In genomic region chr17:42519546-42520444, GRCh38 we compare ENCODE assay signal across 8 cellular contexts. TPM values are rescaled to one million over a fixed set of nuclear protein-coding genes. Genes with fewer than 3 reads are reported as not detected.
DNase-seq lines count a peak whose midpoint lies in the region; ATAC-seq, FAIRE-seq and TF ChIP-seq lines count a peak whose summit lies in the region.

No MANE protein-coding gene starts in this region.

- peak overlapping the region; percentile 33 for H3K27ac ChIP-seq in CD8-positive, alpha-beta memory T cell (ENCODE audit: low read depth, low read length)
- H3K27ac ChIP-seq in mucosa of rectum (ENCODE audit: low read depth in 2 of 2, low read length in 2 of 2) = peak overlapping the region; percentile 92 to 95

- no peak overlapping the region for H3K4me3 ChIP-seq in CD8-positive, alpha-beta memory T cell (ENCODE audit: low read length)
- peak overlapping the region in 1 of 2 donors; percentile 33 for H3K4me3 ChIP-seq in mucosa of rectum (ENCODE audit: low read length in 2 of 2)

- H3K9me3 Mint-ChIP-seq in CD8-positive, alpha-beta memory T cell = no peaks in the 10 kb centered on the region
- H3K9me3 Mint-ChIP-seq in activated CD8-positive, alpha-beta memory T cell treated with anti-CD3 and anti-CD28 coated beads, Interleukin-2, amount 10 ng/mL, durations not matched to agents 7 days and 5 days (ENCODE audit: low read depth) = no peaks in the 10 kb centered on the region

- no peak overlapping the region for H3K4me3 Mint-ChIP-seq in CD8-positive, alpha-beta memory T cell
- no peak overlapping the region for H3K4me3 Mint-ChIP-seq in activated CD8-positive, alpha-beta memory T cell treated with anti-CD3 and anti-CD28 coated beads, Interleukin-2, amount 10 ng/mL, durations not matched to agents 7 days and 5 days

- CTCF ChIA-PET in CD8-positive, alpha-beta memory T cell (lab: Charles Lee) = interaction anchor here (0.8 to 4.0 kb wide), 12 partner anchors 63 to 198 kb away, joined by 3 to 21 read pairs (median 4); partner anchors contain the start of gene CAVIN1
- CTCF ChIA-PET in activated CD8-positive, alpha-beta memory T cell treated with anti-CD3 and anti-CD28 coated beads, Interleukin-2, amount 10 ng/mL, durations not matched to agents 7 days and 5 days (lab: Charles Lee) = interaction anchor here (0.8 to 4.8 kb wide), 20 partner anchors 7 to 336 kb away, joined by 3 to 26 read pairs (median 5); partner anchors contain the start of genes CAVIN1 and STAT3

- peak overlapping the region; percentile 29 to 70 for H3K9ac ChIP-seq in mucosa of rectum (ENCODE audit: low read depth in 1 of 2, low read length in 2 of 2)

- no peaks in the 10 kb centered on the region for H3K27me3 Mint-ChIP-seq in CD8-positive, alpha-beta memory T cell
- H3K27me3 Mint-ChIP-seq in activated CD8-positive, alpha-beta memory T cell treated with anti-CD3 and anti-CD28 coated beads, Interleukin-2, amount 10 ng/mL, durations not matched to agents 7 days and 5 days = peaks cover 42% of the 10 kb centered on the region

- no peak for TF ChIP-seq POLR2A in GM12891 (IDR thresholded peaks at IDR 0.05; ENCODE audit: low read depth, low read length)

- in situ Hi-C loops in SK-MEL-5 (cut with HindIII; ENCODE audit: low pct_unique_long_range_greater_than_20kb, low sequenced_read_pairs) = loop anchor here (25.0 kb wide), 1 partner anchor 207 kb away; no protein-coding TSS in a partner anchor

- H3K4me1 ChIP-seq in CD8-positive, alpha-beta memory T cell (ENCODE audit: insufficient read depth, low read length) = peaks cover 4% of the 10 kb centered on the region
- H3K4me1 ChIP-seq in mucosa of rectum (ENCODE audit: control insufficient read depth in 2 of 2, insufficient read depth in 2 of 2, low read length in 2 of 2) = peaks cover 45 to 51% of the 10 kb centered on the region in 2 donors

- H3K27ac Mint-ChIP-seq in CD8-positive, alpha-beta memory T cell = no peak overlapping the region
- H3K27ac Mint-ChIP-seq in activated CD8-positive, alpha-beta memory T cell treated with anti-CD3 and anti-CD28 coated beads, Interleukin-2, amount 10 ng/mL, durations not matched to agents 7 days and 5 days = no peak overlapping the region

- POLR2A ChIA-PET in CD8-positive, alpha-beta memory T cell (lab: Charles Lee) = interaction anchor here (1.4 kb wide), 1 partner anchor 10 kb away, joined by 3 read pairs; no protein-coding TSS in a partner anchor

- ATAC-seq in esophagus mucosa (peak; percentile 28), GM18867 (IDR thresholded peaks at IDR 0.05; ENCODE audit: unreplicated experiment) (no peak)
- ATAC-seq in activated CD8-positive, alpha-beta memory T cell treated with anti-CD3 and anti-CD28 coated beads, Interleukin-2, amount 10 ng/mL, durations not matched to agents 7 days and 5 days = no peak

- peaks cover 0 to 1% (median 0%) of the 10 kb centered on the region in 3 donors for H3K36me3 Mint-ChIP-seq in CD8-positive, alpha-beta memory T cell
- no peaks in the 10 kb centered on the region for H3K36me3 Mint-ChIP-seq in activated CD8-positive, alpha-beta memory T cell treated with anti-CD3 and anti-CD28 coated beads, Interleukin-2, amount 10 ng/mL, durations not matched to agents 7 days and 5 days

- no peaks in the 10 kb centered on the region for H3K9me3 ChIP-seq in CD8-positive, alpha-beta memory T cell (ENCODE audit: low read length)
- no peaks in the 10 kb centered on the region for H3K9me3 ChIP-seq in mucosa of rectum (ENCODE audit: control insufficient read depth in 2 of 2, low read length in 2 of 2)

- H3K36me3 ChIP-seq in CD8-positive, alpha-beta memory T cell (ENCODE audit: insufficient read depth, low read length) = no peaks in the 10 kb centered on the region
- H3K36me3 ChIP-seq in mucosa of rectum (ENCODE audit: control insufficient read depth in 2 of 2, insufficient read depth in 2 of 2, low read length in 2 of 2) = peaks cover 11 to 13% of the 10 kb centered on the region in 2 donors

- H3K27me3 ChIP-seq in CD8-positive, alpha-beta memory T cell (ENCODE audit: insufficient read depth, low read length, poor library complexity, severe bottlenecking) = no peaks in the 10 kb centered on the region
- H3K27me3 ChIP-seq in mucosa of rectum (ENCODE audit: control insufficient read depth in 2 of 2, insufficient read depth in 2 of 2, low read length in 2 of 2) = no peaks in the 10 kb centered on the region

- DNase-seq in CD8-positive, alpha-beta memory T cell = no peak
- DNase-seq in SK-MEL-5 (ENCODE audit: low read depth, low spot score) = peak; percentile 48
- DNase-seq in T-helper 2 cell = no peak
- no peak for DNase-seq in activated CD8-positive, alpha-beta memory T cell treated with anti-CD3 and anti-CD28 coated beads, Interleukin-2, amount 10 ng/mL, durations not matched to agents 7 days and 5 days
- DNase-seq in GM12891 (ENCODE audit: insufficient read length, low spot score) = no peak

- H3K4me1 Mint-ChIP-seq in CD8-positive, alpha-beta memory T cell = peaks cover 4 to 16% (median 13%) of the 10 kb centered on the region in 3 donors
- H3K4me1 Mint-ChIP-seq in activated CD8-positive, alpha-beta memory T cell treated with anti-CD3 and anti-CD28 coated beads, Interleukin-2, amount 10 ng/mL, durations not matched to agents 7 days and 5 days = peaks cover 18% of the 10 kb centered on the region

- FAIRE-seq in GM12891 (lab: Jason Lieb, UNC) = no peak

TF ChIP-seq in GM12891, 5 proteins besides CTCF, POLR2A, EP300 and RAD21:
- TF ChIP-seq PAX5 (IDR thresholded peaks at IDR 0.05; ENCODE audit: insufficient read depth, low read length, severe bottlenecking) (no peak), TAF1 (IDR thresholded peaks at IDR 0.05; ENCODE audit: low read depth, low read length) (no peak), SPI1 (IDR thresholded peaks at IDR 0.05; ENCODE audit: low read depth, low read length) (no peak), POU2F2 (IDR thresholded peaks at IDR 0.05; ENCODE audit: low read depth, low read length) (no peak), POLR2AphosphoS5 (IDR thresholded peaks at IDR 0.05; ENCODE audit: low read depth, low read length) (no peak)

RNA-seq across cellular contexts. Expression of gene NAGLU, which starts 16.2 kb away (rescaled TPM):
- total RNA-seq in CD8-positive, alpha-beta memory T cell = 10 to 100 TPM; 15.8 to 17.4 TPM
- polyA plus RNA-seq in CD8-positive, alpha-beta memory T cell = 17.0 TPM
- 75.8 and 91.8 TPM in 2 replicates for total RNA-seq in SK-MEL-5 (2014; rRNA removed; shearing (Covaris generic))
- 217 and 256 TPM in 2 replicates for polyA plus RNA-seq in SK-MEL-5 (2015; cell fraction: cytosol; rRNA removed)
- 367 and 466 TPM in 2 replicates for polyA plus RNA-seq in SK-MEL-5 (2015; cell fraction: nucleus; rRNA removed)
- total RNA-seq in esophagus mucosa = 13.3 TPM
- 10 to 100 TPM; 18.2 to 19.4 TPM for total RNA-seq in activated CD8-positive, alpha-beta memory T cell treated with anti-CD3 and anti-CD28 coated beads, Interleukin-2, amount 10 ng/mL, durations not matched to agents 7 days and 5 days
- polyA plus RNA-seq in GM12891 (2012; ENCODE audit: low read depth, missing spikeins) = 13.7 TPM

RNA-seq across cellular contexts. Expression of gene HSD17B1, which starts 32.9 kb away (rescaled TPM):
- total RNA-seq in CD8-positive, alpha-beta memory T cell = under 1 TPM; 0.29 to 0.37 TPM
- 0.48 TPM for polyA plus RNA-seq in CD8-positive, alpha-beta memory T cell
- total RNA-seq in SK-MEL-5 (2014; rRNA removed; shearing (Covaris generic)) = 0.82 and 0.88 TPM in 2 replicates
- 0.18 and 0.57 TPM in 2 replicates for polyA plus RNA-seq in SK-MEL-5 (2015; cell fraction: cytosol; rRNA removed)
- polyA plus RNA-seq in SK-MEL-5 (2015; cell fraction: nucleus; rRNA removed) = 3.0 and 3.1 TPM in 2 replicates
- 15.7 TPM for total RNA-seq in esophagus mucosa
- 1 to 10 TPM in 1 of 2 experiments, under 1 TPM in 1; 0.70 to 1.1 TPM for total RNA-seq in activated CD8-positive, alpha-beta memory T cell treated with anti-CD3 and anti-CD28 coated beads, Interleukin-2, amount 10 ng/mL, durations not matched to agents 7 days and 5 days
- polyA plus RNA-seq in GM12891 (2012; ENCODE audit: low read depth, missing spikeins) = 0.72 TPM

RNA-seq across cellular contexts. Expression of gene COASY, which starts 42.2 kb away (rescaled TPM):
- 100 to 1,000 TPM; 103 to 107 TPM for total RNA-seq in CD8-positive, alpha-beta memory T cell
- polyA plus RNA-seq in CD8-positive, alpha-beta memory T cell = 65.6 TPM
- 23.6 and 27.6 TPM in 2 replicates for total RNA-seq in SK-MEL-5 (2014; rRNA removed; shearing (Covaris generic))
- 165 and 187 TPM in 2 replicates for polyA plus RNA-seq in SK-MEL-5 (2015; cell fraction: cytosol; rRNA removed)
- 353 and 438 TPM in 2 replicates for polyA plus RNA-seq in SK-MEL-5 (2015; cell fraction: nucleus; rRNA removed)
- 67.4 TPM for total RNA-seq in esophagus mucosa
- 100 to 1,000 TPM in 1 of 2 experiments, 10 to 100 TPM in 1; 95.9 to 108 TPM for total RNA-seq in activated CD8-positive, alpha-beta memory T cell treated with anti-CD3 and anti-CD28 coated beads, Interleukin-2, amount 10 ng/mL, durations not matched to agents 7 days and 5 days
- polyA plus RNA-seq in GM12891 (2012; ENCODE audit: low read depth, missing spikeins) = 61.8 TPM

RNA-seq across cellular contexts. Expression of gene MLX, which starts 47.1 kb away (rescaled TPM):
- 10 to 100 TPM; 61.8 to 62.3 TPM for total RNA-seq in CD8-positive, alpha-beta memory T cell
- polyA plus RNA-seq in CD8-positive, alpha-beta memory T cell = 52.1 TPM
- 44.6 and 50.6 TPM in 2 replicates for total RNA-seq in SK-MEL-5 (2014; rRNA removed; shearing (Covaris generic))
- 76.3 and 81.8 TPM in 2 replicates for polyA plus RNA-seq in SK-MEL-5 (2015; cell fraction: cytosol; rRNA removed)
- polyA plus RNA-seq in SK-MEL-5 (2015; cell fraction: nucleus; rRNA removed) = 302 and 331 TPM in 2 replicates
- total RNA-seq in esophagus mucosa = 33.8 TPM
- 10 to 100 TPM; 54.8 to 60.4 TPM for total RNA-seq in activated CD8-positive, alpha-beta memory T cell treated with anti-CD3 and anti-CD28 coated beads, Interleukin-2, amount 10 ng/mL, durations not matched to agents 7 days and 5 days
- polyA plus RNA-seq in GM12891 (2012; ENCODE audit: low read depth, missing spikeins) = 30.3 TPM

RNA-seq across cellular contexts. Expression of gene PSMC3IP, which starts 57.7 kb away (rescaled TPM):
- 10 to 100 TPM; 35.9 to 36.2 TPM for total RNA-seq in CD8-positive, alpha-beta memory T cell
- polyA plus RNA-seq in CD8-positive, alpha-beta memory T cell = 0.83 TPM
- 8.0 and 8.5 TPM in 2 replicates for total RNA-seq in SK-MEL-5 (2014; rRNA removed; shearing (Covaris generic))
- 15.7 and 16.8 TPM in 2 replicates for polyA plus RNA-seq in SK-MEL-5 (2015; cell fraction: cytosol; rRNA removed)
- 66.9 and 75.1 TPM in 2 replicates for polyA plus RNA-seq in SK-MEL-5 (2015; cell fraction: nucleus; rRNA removed)
- 2.9 TPM for total RNA-seq in esophagus mucosa
- 10 to 100 TPM; 24.4 to 25.5 TPM for total RNA-seq in activated CD8-positive, alpha-beta memory T cell treated with anti-CD3 and anti-CD28 coated beads, Interleukin-2, amount 10 ng/mL, durations not matched to agents 7 days and 5 days
- polyA plus RNA-seq in GM12891 (2012; ENCODE audit: low read depth, missing spikeins) = 15.2 TPM
